ENCODE assay signal across 1 cellular context in the genomic region with DNA sequence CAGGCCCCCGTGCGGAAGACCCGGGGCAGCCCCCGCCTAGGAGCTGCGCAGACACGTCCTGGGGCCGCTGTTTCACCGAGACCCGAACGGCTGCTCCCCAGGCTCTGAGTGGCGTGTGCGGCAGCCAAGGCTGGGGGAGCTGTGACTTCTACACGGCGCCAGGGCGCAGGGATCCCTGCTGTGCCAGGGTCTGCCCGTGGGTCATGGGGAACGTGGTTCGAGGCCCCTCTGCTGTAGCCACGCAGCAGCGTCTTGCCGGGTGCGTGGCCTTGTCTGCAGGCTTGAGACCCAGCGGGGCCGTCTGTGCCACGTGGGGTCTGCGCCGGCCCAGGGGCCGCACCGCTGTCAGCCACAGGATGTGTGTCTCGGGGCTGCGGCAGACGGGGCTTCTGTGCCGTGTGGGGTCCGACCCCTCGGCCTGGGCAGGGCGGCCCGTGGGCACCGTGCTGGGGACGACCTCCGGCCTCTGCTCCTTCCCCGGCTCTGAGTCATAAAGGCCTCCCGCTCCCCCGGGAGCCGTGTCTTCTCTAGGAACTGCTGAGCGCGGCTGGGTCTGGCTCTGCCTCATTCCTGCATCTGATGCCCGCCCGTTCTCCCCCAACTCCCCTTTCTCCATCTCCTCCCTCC.
TF ChIP-seq lines count a peak whose summit lies in the region.

No MANE protein-coding gene starts in this region.

TF ChIP-seq in H1, 55 proteins besides CTCF, POLR2A, EP300 and RAD21:
- TF ChIP-seq HDAC2 (IDR thresholded peaks at IDR 0.05; ENCODE audit: borderline replicate concordance in 1 of 2, low read depth in 2 of 2, low read length in 2 of 2) (peak in 1 of 2 experiments; percentile 71; a peak in 1 of 4 replicates), CHD2 (IDR thresholded peaks at IDR 0.05; ENCODE audit: low read length) (no peak), KDM4A (IDR thresholded peaks at IDR 0.05; ENCODE audit: low read depth, low read length, severe bottlenecking) (peak; percentile 54), GABPA (IDR thresholded peaks at IDR 0.05; ENCODE audit: borderline replicate concordance, insufficient read depth, low read length) (peak; percentile 65; the same call in 1 of the 2 replicates), POLR2AphosphoS5 (IDR thresholded peaks at IDR 0.05; ENCODE audit: low read depth, low read length) (peak; percentile 12), SIN3A (conservative IDR thresholded peaks at IDR 0.05 in 1 of 2, IDR thresholded peaks at IDR 0.05 in 1 of 2; ENCODE audit: low read depth in 1 of 2, low read length in 2 of 2) (no peak)
- TF ChIP-seq, protein P1, sequence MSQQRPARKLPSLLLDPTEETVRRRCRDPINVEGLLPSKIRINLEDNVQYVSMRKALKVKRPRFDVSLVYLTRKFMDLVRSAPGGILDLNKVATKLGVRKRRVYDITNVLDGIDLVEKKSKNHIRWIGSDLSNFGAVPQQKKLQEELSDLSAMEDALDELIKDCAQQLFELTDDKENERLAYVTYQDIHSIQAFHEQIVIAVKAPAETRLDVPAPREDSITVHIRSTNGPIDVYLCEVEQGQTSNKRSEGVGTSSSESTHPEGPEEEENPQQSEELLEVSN (IDR thresholded peaks at IDR 0.05): peak; percentile 18; the same call in 1 of the 2 replicates
- TF ChIP-seq, protein P2, sequence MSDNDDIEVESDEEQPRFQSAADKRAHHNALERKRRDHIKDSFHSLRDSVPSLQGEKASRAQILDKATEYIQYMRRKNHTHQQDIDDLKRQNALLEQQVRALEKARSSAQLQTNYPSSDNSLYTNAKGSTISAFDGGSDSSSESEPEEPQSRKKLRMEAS (IDR thresholded peaks at IDR 0.05): peak; percentile 81
TF ChIP-seq in H1: peak in this region for 6.
